ENCODE assay signal across 9 cellular contexts in genomic region chr1:26768755-26769154, GRCh38. TPM values are rescaled to one million over a fixed set of nuclear protein-coding genes. Genes with fewer than 3 reads are reported as not detected.
A peak's percentile ranks its signal among the peaks of the same experiment; 100 is the strongest.
DNase-seq lines count a peak whose midpoint lies in the region; ATAC-seq and TF ChIP-seq lines count a peak whose summit lies in the region.
"Had no signal": no experiment of that assay in that cellular context is flagged by ENCODE, and none has a peak within 500 bp of the region (broad histone marks: within the 10 kb centered on the region; RNA-seq: fewer than 3 reads in every experiment).

No MANE protein-coding gene starts in this region.

- POLR2A ChIA-PET in activated CD8-positive, alpha-beta T cell treated with anti-CD3 and anti-CD28 coated beads for 36 hours (lab: Charles Lee), result interaction anchor here (0.6 to 4.4 kb wide), 6 partner anchors 10 to 151 kb away, joined by 3 to 30 read pairs (median 3); partner anchors contain the start of genes ARID1A and PIGV

- CTCF ChIA-PET in activated CD8-positive, alpha-beta T cell treated with anti-CD3 and anti-CD28 coated beads for 36 hours (lab: Charles Lee), result interaction anchor here (1.2 to 2.6 kb wide), 3 partner anchors 20 to 166 kb away, joined by 3 to 10 read pairs (median 6); no protein-coding TSS in a partner anchor

- TF ChIP-seq POLR2A in stomach (IDR thresholded peaks at IDR 0.05), result no peak

- intact Hi-C loops in activated CD4-positive, alpha-beta T cell treated with anti-CD3 and anti-CD28 coated beads, Interleukin-2, amount 10 ng/mL, durations not matched to agents 24 days and 14 days (cut with micrococcal nuclease), result no loop called here
- intact Hi-C loops in activated CD8-positive, alpha-beta T cell treated with anti-CD3 and anti-CD28 coated beads for 36 hours (cut with micrococcal nuclease), result no loop called here
- intact Hi-C loops in left ventricle myocardium superior (cut with micrococcal nuclease), result no loop called here
- intact Hi-C loops in stomach (cut with DNase I; ENCODE audit: low total_unique reads), result no loop called here

- no peak overlapping the region for H3K4me3 Mint-ChIP-seq in activated CD4-positive, alpha-beta T cell treated with anti-CD3 and anti-CD28 coated beads, Interleukin-2, amount 10 ng/mL, durations not matched to agents 24 days and 14 days
- no peak overlapping the region for H3K4me3 Mint-ChIP-seq in activated CD8-positive, alpha-beta T cell treated with anti-CD3 and anti-CD28 coated beads for 36 hours
- H3K4me3 Mint-ChIP-seq: activated naive CD4-positive, alpha-beta T cell treated with anti-CD3 and anti-CD28 coated beads, Interleukin-2, amount 50 U/mL, for 24 hours had no signal

- no peaks in the 10 kb centered on the region for H3K27me3 Mint-ChIP-seq in activated CD4-positive, alpha-beta T cell treated with anti-CD3 and anti-CD28 coated beads, Interleukin-2, amount 10 ng/mL, durations not matched to agents 24 days and 14 days
- no peaks in the 10 kb centered on the region for H3K27me3 Mint-ChIP-seq in activated CD8-positive, alpha-beta T cell treated with anti-CD3 and anti-CD28 coated beads for 36 hours
- H3K27me3 Mint-ChIP-seq: activated naive CD4-positive, alpha-beta T cell treated with anti-CD3 and anti-CD28 coated beads, Interleukin-2, amount 50 U/mL, for 24 hours had no signal

- peaks cover 71 to 100% (median 97%) of the 10 kb centered on the region in 4 donors for H3K36me3 ChIP-seq in stomach

- TF ChIP-seq EP300 in stomach (IDR thresholded peaks at IDR 0.05), result no peak

- no peaks in the 10 kb centered on the region for H3K9me3 Mint-ChIP-seq in activated CD4-positive, alpha-beta T cell treated with anti-CD3 and anti-CD28 coated beads, Interleukin-2, amount 10 ng/mL, durations not matched to agents 24 days and 14 days
- no peaks in the 10 kb centered on the region for H3K9me3 Mint-ChIP-seq in activated CD8-positive, alpha-beta T cell treated with anti-CD3 and anti-CD28 coated beads for 36 hours
- H3K9me3 Mint-ChIP-seq: activated naive CD4-positive, alpha-beta T cell treated with anti-CD3 and anti-CD28 coated beads, Interleukin-2, amount 50 U/mL, for 24 hours had no signal

- DNase-seq in activated CD4-positive, alpha-beta T cell treated with anti-CD3 and anti-CD28 coated beads, Interleukin-2, amount 10 ng/mL, durations not matched to agents 24 days and 14 days, result no peak
- DNase-seq in activated CD4-positive, alpha-beta T cell treated with anti-CD3 and anti-CD28 coated beads, Interleukin-2, amount 50 U/mL, for 4 hours, result no peak
- no peak for DNase-seq in activated CD8-positive, alpha-beta T cell treated with anti-CD3 and anti-CD28 coated beads for 36 hours
- DNase-seq in left ventricle myocardium superior (no peak), stomach (no peak), mucosa of gallbladder (ENCODE audit: low spot score) (no peak), NCI-H1930 (lab: John Stamatoyannopoulos, UW) (no peak), NCI-H345 treated with DMSO at 0.1 percent for 48 hours (lab: John Stamatoyannopoulos, UW; ENCODE audit: unreplicated experiment) (no peak)

- 4 to 22% (median 8%) methylated on average over 3 of the region's 3 CpGs for WGBS in stomach, 5 donors

- no peak for TF ChIP-seq CTCF in activated CD8-positive, alpha-beta T cell treated with anti-CD3 and anti-CD28 coated beads for 36 hours (IDR thresholded peaks at IDR 0.05)
- no peak for TF ChIP-seq CTCF in stomach (IDR thresholded peaks at IDR 0.05)

- H3K27ac ChIP-seq in stomach, result peak overlapping the region in 3 of 5 donors; percentile 14 to 39 (median 30)

- no peaks in the 10 kb centered on the region for H3K9me3 ChIP-seq in stomach

- no peak overlapping the region for H3K4me3 ChIP-seq in stomach

- no peak for ATAC-seq in activated CD8-positive, alpha-beta T cell treated with anti-CD3 and anti-CD28 coated beads for 36 hours
- ATAC-seq in left ventricle myocardium superior, result peak; percentile 38

- H3K4me1 ChIP-seq in stomach, result peaks cover 26 to 52% (median 39%) of the 10 kb centered on the region in 4 donors

- H3K27me3 ChIP-seq in stomach, result no peaks in the 10 kb centered on the region

- peak overlapping the region; percentile 62 for H3K27ac Mint-ChIP-seq in activated CD4-positive, alpha-beta T cell treated with anti-CD3 and anti-CD28 coated beads, Interleukin-2, amount 10 ng/mL, durations not matched to agents 24 days and 14 days
- H3K27ac Mint-ChIP-seq in activated CD8-positive, alpha-beta T cell treated with anti-CD3 and anti-CD28 coated beads for 36 hours, result peak overlapping the region; percentile 75

- H3K36me3 Mint-ChIP-seq in activated CD4-positive, alpha-beta T cell treated with anti-CD3 and anti-CD28 coated beads, Interleukin-2, amount 10 ng/mL, durations not matched to agents 24 days and 14 days (ENCODE audit: low read depth), result peaks cover 78% of the 10 kb centered on the region
- peaks cover 81% of the 10 kb centered on the region for H3K36me3 Mint-ChIP-seq in activated CD8-positive, alpha-beta T cell treated with anti-CD3 and anti-CD28 coated beads for 36 hours (ENCODE audit: low read depth)

- H3K4me1 Mint-ChIP-seq in activated CD4-positive, alpha-beta T cell treated with anti-CD3 and anti-CD28 coated beads, Interleukin-2, amount 10 ng/mL, durations not matched to agents 24 days and 14 days, result peaks cover 31% of the 10 kb centered on the region
- H3K4me1 Mint-ChIP-seq in activated CD8-positive, alpha-beta T cell treated with anti-CD3 and anti-CD28 coated beads for 36 hours (ENCODE audit: low read depth), result peaks cover 47% of the 10 kb centered on the region

RNA-seq across cellular contexts. Expression of gene PIGV, which starts 19.0 kb away (rescaled TPM):
- 15.2 and 16.0 TPM in 2 replicates for total RNA-seq in activated CD4-positive, alpha-beta T cell treated with anti-CD3 and anti-CD28 coated beads, Interleukin-2, amount 10 ng/mL, durations not matched to agents 24 days and 14 days
- total RNA-seq in activated CD8-positive, alpha-beta T cell treated with anti-CD3 and anti-CD28 coated beads for 36 hours, result 10 to 100 TPM; 21.2 to 23.9 TPM
- total RNA-seq in left ventricle myocardium superior (4.5 TPM), stomach (10 to 100 TPM in 2 of 5 donors, 1 to 10 TPM in 1, under 1 TPM in 1, not detected in 1; 0.87 to 30.8 (median 8.7) TPM), mucosa of gallbladder (19.3 TPM)
- polyA plus RNA-seq in stomach, result 1 to 10 TPM; 3.4 to 7.5 (median 6.4) TPM

RNA-seq across cellular contexts. Expression of gene ZDHHC18, which starts 57.7 kb away (rescaled TPM):
- 75.9 and 77.3 TPM in 2 replicates for total RNA-seq in activated CD4-positive, alpha-beta T cell treated with anti-CD3 and anti-CD28 coated beads, Interleukin-2, amount 10 ng/mL, durations not matched to agents 24 days and 14 days
- total RNA-seq in activated CD8-positive, alpha-beta T cell treated with anti-CD3 and anti-CD28 coated beads for 36 hours, result 10 to 100 TPM; 55.0 to 61.3 TPM
- total RNA-seq in left ventricle myocardium superior (18.1 TPM), stomach (10 to 100 TPM in 3 of 5 donors, 1 to 10 TPM in 2; 5.2 to 81.7 (median 13.3) TPM), mucosa of gallbladder (20.4 TPM)
- polyA plus RNA-seq in stomach, result 1 to 10 TPM; 6.3 to 9.0 (median 6.7) TPM
